In the genomic region with DNA sequence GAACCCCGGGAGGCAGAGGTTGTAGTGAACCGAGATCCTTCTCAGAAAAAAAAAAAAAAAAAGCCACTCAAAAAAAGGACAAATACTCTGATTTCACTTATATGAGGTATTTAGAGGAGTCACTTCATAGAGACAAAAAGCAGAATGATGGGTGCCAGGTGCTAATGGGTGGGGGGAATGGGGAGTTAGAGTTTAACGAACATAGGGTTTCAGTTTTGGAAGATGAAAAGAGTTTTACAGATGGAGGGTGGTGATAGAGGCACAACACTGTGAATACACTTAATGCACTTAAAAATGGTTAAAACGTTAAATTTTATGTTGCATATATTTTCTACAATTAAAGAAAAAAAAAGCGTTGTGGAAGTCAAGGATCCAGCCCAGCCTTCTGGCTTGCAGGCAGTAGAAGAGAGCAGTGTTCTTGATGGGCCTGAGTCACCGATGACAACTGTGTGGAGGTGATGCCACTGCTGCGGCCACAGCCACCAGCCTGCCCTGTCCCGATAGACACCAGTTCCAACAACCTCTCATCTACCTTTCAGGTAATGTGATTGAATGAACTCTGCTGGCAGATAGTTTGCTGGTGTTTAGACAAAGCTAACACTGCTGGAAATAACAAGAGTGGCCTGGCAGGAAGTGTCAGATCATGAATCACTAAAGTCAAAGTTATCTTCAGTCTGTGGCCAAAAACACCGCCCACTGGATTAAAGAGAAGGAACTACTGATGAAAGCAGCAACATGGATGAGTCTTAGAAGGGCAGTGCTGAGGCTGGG, we compare ENCODE assay signal across 1 cellular context.
A peak's percentile ranks its signal among the peaks of the same experiment; 100 is the strongest.
TF ChIP-seq lines count a peak whose summit lies in the region.

No MANE protein-coding gene starts in this region.

TF ChIP-seq in K562, 482 proteins besides CTCF, POLR2A, EP300 and RAD21 (continued from another document and continues in another):
- TF ChIP-seq HMG20B (CRISPR knock-in tag; IDR thresholded peaks at IDR 0.05), result no peak
- no peak for TF ChIP-seq NUFIP1 (IDR thresholded peaks at IDR 0.05; ENCODE audit: partially characterized antibody)
- TF ChIP-seq, protein P1, sequence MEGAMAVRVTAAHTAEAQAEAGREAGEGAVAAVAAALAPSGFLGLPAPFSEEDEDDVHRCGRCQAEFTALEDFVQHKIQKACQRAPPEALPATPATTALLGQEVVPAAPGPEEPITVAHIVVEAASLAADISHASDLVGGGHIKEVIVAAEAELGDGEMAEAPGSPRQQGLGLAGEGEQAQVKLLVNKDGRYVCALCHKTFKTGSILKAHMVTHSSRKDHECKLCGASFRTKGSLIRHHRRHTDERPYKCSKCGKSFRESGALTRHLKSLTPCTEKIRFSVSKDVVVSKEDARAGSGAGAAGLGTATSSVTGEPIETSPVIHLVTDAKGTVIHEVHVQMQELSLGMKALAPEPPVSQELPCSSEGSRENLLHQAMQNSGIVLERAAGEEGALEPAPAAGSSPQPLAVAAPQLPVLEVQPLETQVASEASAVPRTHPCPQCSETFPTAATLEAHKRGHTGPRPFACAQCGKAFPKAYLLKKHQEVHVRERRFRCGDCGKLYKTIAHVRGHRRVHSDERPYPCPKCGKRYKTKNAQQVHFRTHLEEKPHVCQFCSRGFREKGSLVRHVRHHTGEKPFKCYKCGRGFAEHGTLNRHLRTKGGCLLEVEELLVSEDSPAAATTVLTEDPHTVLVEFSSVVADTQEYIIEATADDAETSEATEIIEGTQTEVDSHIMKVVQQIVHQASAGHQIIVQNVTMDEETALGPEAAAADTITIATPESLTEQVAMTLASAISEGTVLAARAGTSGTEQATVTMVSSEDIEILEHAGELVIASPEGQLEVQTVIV (CRISPR knock-in tag; IDR thresholded peaks at IDR 0.05; ENCODE audit: borderline replicate concordance), result no peak
- no peak for TF ChIP-seq ZFX (CRISPR knock-in tag; IDR thresholded peaks at IDR 0.05)
- TF ChIP-seq, protein P2, sequence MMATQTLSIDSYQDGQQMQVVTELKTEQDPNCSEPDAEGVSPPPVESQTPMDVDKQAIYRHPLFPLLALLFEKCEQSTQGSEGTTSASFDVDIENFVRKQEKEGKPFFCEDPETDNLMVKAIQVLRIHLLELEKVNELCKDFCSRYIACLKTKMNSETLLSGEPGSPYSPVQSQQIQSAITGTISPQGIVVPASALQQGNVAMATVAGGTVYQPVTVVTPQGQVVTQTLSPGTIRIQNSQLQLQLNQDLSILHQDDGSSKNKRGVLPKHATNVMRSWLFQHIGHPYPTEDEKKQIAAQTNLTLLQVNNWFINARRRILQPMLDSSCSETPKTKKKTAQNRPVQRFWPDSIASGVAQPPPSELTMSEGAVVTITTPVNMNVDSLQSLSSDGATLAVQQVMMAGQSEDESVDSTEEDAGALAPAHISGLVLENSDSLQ (IDR thresholded peaks at IDR 0.05), result peak; percentile 92
- TF ChIP-seq MEIS2 (IDR thresholded peaks at IDR 0.05; ENCODE audit: partially characterized antibody), result peak; percentile 95
- no peak for TF ChIP-seq ZNF668 (CRISPR knock-in tag; IDR thresholded peaks at IDR 0.05)
- no peak for TF ChIP-seq MTA2 (IDR thresholded peaks at IDR 0.05; ENCODE audit: low read depth)
- peak; percentile 57 for TF ChIP-seq CBFA2T3 (IDR thresholded peaks at IDR 0.05)
- TF ChIP-seq TAF1 (IDR thresholded peaks at IDR 0.05; ENCODE audit: control insufficient read depth, extremely low read depth, insufficient read depth, low read length, severe bottlenecking), result no peak
- TF ChIP-seq, protein P3, sequence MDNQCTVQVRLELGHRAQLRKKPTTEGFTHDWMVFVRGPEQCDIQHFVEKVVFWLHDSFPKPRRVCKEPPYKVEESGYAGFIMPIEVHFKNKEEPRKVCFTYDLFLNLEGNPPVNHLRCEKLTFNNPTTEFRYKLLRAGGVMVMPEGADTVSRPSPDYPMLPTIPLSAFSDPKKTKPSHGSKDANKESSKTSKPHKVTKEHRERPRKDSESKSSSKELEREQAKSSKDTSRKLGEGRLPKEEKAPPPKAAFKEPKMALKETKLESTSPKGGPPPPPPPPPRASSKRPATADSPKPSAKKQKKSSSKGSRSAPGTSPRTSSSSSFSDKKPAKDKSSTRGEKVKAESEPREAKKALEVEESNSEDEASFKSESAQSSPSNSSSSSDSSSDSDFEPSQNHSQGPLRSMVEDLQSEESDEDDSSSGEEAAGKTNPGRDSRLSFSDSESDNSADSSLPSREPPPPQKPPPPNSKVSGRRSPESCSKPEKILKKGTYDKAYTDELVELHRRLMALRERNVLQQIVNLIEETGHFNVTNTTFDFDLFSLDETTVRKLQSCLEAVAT (IDR thresholded peaks at IDR 0.05), result peak in 1 of 2 experiments; percentile 84; a peak in 2 of 4 replicates
- peak; percentile 53; the same call in 1 of the 2 replicates for TF ChIP-seq DPF2 (IDR thresholded peaks at IDR 0.05)
- 0 out of 4 replicates have a peak, but pooled peaks of 1 of the 2 experiments have one; percentile 36 for TF ChIP-seq FOXK2 (conservative IDR thresholded peaks at IDR 0.05 in 1 of 2, IDR thresholded peaks at IDR 0.05 in 1 of 2; ENCODE audit: low read depth in 2 of 2)
- no peak for TF ChIP-seq FUS (optimal IDR thresholded peaks at IDR 0.05; ENCODE audit: low read depth, low read length)
- no peak for TF ChIP-seq MTA1 (IDR thresholded peaks at IDR 0.05; ENCODE audit: borderline replicate concordance)
- TF ChIP-seq PYGO2 (tag; IDR thresholded peaks at IDR 0.05), result no peak
- TF ChIP-seq ZFP30 (CRISPR knock-in tag; IDR thresholded peaks at IDR 0.05; ENCODE audit: borderline replicate concordance), result no peak
- TF ChIP-seq NCOR1 (IDR thresholded peaks at IDR 0.05), result 0 out of 2 replicates have a peak, but pooled peaks have one; percentile 10
- no peak for TF ChIP-seq GTF2F1 (IDR thresholded peaks at IDR 0.05; ENCODE audit: low read depth, low read length)
- no peak for TF ChIP-seq CREBBP (IDR thresholded peaks at IDR 0.05; ENCODE audit: low read depth, low read length)
- TF ChIP-seq NFIC (IDR thresholded peaks at IDR 0.05), result 0 out of 2 replicates have a peak, but pooled peaks have one; percentile 9
- TF ChIP-seq TRIM28 (IDR thresholded peaks at IDR 0.05), result no peak
- TF ChIP-seq, protein P4, sequence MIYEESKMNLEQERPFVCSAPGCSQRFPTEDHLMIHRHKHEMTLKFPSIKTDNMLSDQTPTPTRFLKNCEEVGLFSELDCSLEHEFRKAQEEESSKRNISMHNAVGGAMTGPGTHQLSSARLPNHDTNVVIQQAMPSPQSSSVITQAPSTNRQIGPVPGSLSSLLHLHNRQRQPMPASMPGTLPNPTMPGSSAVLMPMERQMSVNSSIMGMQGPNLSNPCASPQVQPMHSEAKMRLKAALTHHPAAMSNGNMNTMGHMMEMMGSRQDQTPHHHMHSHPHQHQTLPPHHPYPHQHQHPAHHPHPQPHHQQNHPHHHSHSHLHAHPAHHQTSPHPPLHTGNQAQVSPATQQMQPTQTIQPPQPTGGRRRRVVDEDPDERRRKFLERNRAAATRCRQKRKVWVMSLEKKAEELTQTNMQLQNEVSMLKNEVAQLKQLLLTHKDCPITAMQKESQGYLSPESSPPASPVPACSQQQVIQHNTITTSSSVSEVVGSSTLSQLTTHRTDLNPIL (CRISPR knock-in tag; IDR thresholded peaks at IDR 0.05), result no peak
- no peak for TF ChIP-seq MAZ (CRISPR knock-in tag; conservative IDR thresholded peaks at IDR 0.05 in 1 of 2, IDR thresholded peaks at IDR 0.05 in 1 of 2)
- no peak for TF ChIP-seq NFRKB (IDR thresholded peaks at IDR 0.05; ENCODE audit: low read depth)
- TF ChIP-seq TRIM24 (IDR thresholded peaks at IDR 0.05), result no peak
- TF ChIP-seq SOX6 (IDR thresholded peaks at IDR 0.05), result 0 out of 2 replicates have a peak, but pooled peaks have one; percentile 25
- TF ChIP-seq FOXP1 (CRISPR knock-in tag; IDR thresholded peaks at IDR 0.05), result no peak
- no peak for TF ChIP-seq XRCC3 (IDR thresholded peaks at IDR 0.05)
- TF ChIP-seq NCOA2 (IDR thresholded peaks at IDR 0.05; ENCODE audit: partially characterized antibody in 2 of 2), result no peak
- no peak for TF ChIP-seq NR4A1 (CRISPR knock-in tag; IDR thresholded peaks at IDR 0.05)
- TF ChIP-seq NR4A1 (tag; IDR thresholded peaks at IDR 0.05), result no peak
- TF ChIP-seq ZNF253 (CRISPR knock-in tag; conservative IDR thresholded peaks at IDR 0.05), result no peak
- TF ChIP-seq, protein P5, sequence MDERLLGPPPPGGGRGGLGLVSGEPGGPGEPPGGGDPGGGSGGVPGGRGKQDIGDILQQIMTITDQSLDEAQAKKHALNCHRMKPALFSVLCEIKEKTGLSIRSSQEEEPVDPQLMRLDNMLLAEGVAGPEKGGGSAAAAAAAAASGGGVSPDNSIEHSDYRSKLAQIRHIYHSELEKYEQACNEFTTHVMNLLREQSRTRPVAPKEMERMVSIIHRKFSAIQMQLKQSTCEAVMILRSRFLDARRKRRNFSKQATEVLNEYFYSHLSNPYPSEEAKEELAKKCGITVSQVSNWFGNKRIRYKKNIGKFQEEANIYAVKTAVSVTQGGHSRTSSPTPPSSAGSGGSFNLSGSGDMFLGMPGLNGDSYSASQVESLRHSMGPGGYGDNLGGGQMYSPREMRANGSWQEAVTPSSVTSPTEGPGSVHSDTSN (CRISPR knock-in tag; IDR thresholded peaks at IDR 0.05; ENCODE audit: low read depth), result no peak
- TF ChIP-seq, protein P5 (tag; conservative IDR thresholded peaks at IDR 0.05; ENCODE audit: low read depth), result peak; percentile 87
- TF ChIP-seq ZC3H4 (CRISPR knock-in tag; IDR thresholded peaks at IDR 0.05; ENCODE audit: borderline replicate concordance), result no peak
- TF ChIP-seq, protein P6, sequence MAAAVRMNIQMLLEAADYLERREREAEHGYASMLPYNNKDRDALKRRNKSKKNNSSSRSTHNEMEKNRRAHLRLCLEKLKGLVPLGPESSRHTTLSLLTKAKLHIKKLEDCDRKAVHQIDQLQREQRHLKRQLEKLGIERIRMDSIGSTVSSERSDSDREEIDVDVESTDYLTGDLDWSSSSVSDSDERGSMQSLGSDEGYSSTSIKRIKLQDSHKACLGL (CRISPR knock-in tag; IDR thresholded peaks at IDR 0.05; ENCODE audit: borderline replicate concordance, poor library complexity, severe bottlenecking), result no peak
- TF ChIP-seq SAP30 (IDR thresholded peaks at IDR 0.05; ENCODE audit: borderline replicate concordance, insufficient read depth, low read depth, low read length, poor library complexity, severe bottlenecking), result no peak
- TF ChIP-seq EZH2 (IDR thresholded peaks at IDR 0.05; ENCODE audit: borderline replicate concordance, low read depth, low read length), result no peak
- peak; percentile 54 for TF ChIP-seq TCF3 (CRISPR knock-in tag; IDR thresholded peaks at IDR 0.05)
- TF ChIP-seq ZNF644 (tag; IDR thresholded peaks at IDR 0.05; ENCODE audit: low read depth), result no peak
- no peak for TF ChIP-seq HNRNPLL (IDR thresholded peaks at IDR 0.05; ENCODE audit: low read depth, low read length, poor library complexity, severe bottlenecking)
- TF ChIP-seq, protein P7, sequence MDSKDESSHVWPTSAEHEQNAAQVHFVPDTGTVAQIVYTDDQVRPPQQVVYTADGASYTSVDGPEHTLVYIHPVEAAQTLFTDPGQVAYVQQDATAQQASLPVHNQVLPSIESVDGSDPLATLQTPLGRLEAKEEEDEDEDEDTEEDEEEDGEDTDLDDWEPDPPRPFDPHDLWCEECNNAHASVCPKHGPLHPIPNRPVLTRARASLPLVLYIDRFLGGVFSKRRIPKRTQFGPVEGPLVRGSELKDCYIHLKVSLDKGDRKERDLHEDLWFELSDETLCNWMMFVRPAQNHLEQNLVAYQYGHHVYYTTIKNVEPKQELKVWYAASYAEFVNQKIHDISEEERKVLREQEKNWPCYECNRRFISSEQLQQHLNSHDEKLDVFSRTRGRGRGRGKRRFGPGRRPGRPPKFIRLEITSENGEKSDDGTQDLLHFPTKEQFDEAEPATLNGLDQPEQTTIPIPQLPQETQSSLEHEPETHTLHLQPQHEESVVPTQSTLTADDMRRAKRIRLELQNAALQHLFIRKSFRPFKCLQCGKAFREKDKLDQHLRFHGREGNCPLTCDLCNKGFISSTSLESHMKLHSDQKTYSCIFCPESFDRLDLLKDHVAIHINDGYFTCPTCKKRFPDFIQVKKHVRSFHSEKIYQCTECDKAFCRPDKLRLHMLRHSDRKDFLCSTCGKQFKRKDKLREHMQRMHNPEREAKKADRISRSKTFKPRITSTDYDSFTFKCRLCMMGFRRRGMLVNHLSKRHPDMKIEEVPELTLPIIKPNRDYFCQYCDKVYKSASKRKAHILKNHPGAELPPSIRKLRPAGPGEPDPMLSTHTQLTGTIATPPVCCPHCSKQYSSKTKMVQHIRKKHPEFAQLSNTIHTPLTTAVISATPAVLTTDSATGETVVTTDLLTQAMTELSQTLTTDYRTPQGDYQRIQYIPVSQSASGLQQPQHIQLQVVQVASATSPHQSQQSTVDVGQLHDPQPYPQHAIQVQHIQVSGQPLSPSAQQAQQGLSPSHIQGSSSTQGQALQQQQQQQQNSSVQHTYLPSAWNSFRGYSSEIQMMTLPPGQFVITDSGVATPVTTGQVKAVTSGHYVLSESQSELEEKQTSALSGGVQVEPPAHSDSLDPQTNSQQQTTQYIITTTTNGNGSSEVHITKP (IDR thresholded peaks at IDR 0.05; ENCODE audit: partially characterized antibody), result no peak
- peak; percentile 67; the same call in 1 of the 2 replicates for TF ChIP-seq ZEB2 (IDR thresholded peaks at IDR 0.05)
- TF ChIP-seq ZNF695 (CRISPR knock-in tag; IDR thresholded peaks at IDR 0.05), result no peak
- no peak for TF ChIP-seq RCOR1 (IDR thresholded peaks at IDR 0.05; ENCODE audit: borderline replicate concordance in 1 of 2, low read depth in 2 of 2, low read length in 2 of 2)
- peak; percentile 63 for TF ChIP-seq ETV1 (tag; conservative IDR thresholded peaks at IDR 0.05; ENCODE audit: low read depth)
- no peak for TF ChIP-seq TCF7L2 (IDR thresholded peaks at IDR 0.05; ENCODE audit: low read depth, low read length)
- no peak for TF ChIP-seq GATA2 (CRISPR knock-in tag; IDR thresholded peaks at IDR 0.05)
- peak; percentile 55 for TF ChIP-seq CTBP1 (IDR thresholded peaks at IDR 0.05; ENCODE audit: borderline replicate concordance)
- TF ChIP-seq, protein P8, sequence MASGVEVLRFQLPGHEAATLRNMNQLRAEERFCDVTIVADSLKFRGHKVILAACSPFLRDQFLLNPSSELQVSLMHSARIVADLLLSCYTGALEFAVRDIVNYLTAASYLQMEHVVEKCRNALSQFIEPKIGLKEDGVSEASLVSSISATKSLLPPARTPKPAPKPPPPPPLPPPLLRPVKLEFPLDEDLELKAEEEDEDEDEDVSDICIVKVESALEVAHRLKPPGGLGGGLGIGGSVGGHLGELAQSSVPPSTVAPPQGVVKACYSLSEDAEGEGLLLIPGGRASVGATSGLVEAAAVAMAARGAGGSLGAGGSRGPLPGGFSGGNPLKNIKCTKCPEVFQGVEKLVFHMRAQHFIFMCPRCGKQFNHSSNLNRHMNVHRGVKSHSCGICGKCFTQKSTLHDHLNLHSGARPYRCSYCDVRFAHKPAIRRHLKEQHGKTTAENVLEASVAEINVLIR (CRISPR knock-in tag; IDR thresholded peaks at IDR 0.05), result no peak
- no peak for TF ChIP-seq BMI1 (IDR thresholded peaks at IDR 0.05; ENCODE audit: low read length)
- TF ChIP-seq NEUROD1 (IDR thresholded peaks at IDR 0.05; ENCODE audit: borderline replicate concordance, low read depth, low read length, partially characterized antibody), result no peak
- TF ChIP-seq KLF1 (tag; IDR thresholded peaks at IDR 0.05), result no peak
- no peak for TF ChIP-seq LEF1 (IDR thresholded peaks at IDR 0.05)
